Comparison of ENCODE assay signal across 13 cellular contexts in the genomic region with DNA sequence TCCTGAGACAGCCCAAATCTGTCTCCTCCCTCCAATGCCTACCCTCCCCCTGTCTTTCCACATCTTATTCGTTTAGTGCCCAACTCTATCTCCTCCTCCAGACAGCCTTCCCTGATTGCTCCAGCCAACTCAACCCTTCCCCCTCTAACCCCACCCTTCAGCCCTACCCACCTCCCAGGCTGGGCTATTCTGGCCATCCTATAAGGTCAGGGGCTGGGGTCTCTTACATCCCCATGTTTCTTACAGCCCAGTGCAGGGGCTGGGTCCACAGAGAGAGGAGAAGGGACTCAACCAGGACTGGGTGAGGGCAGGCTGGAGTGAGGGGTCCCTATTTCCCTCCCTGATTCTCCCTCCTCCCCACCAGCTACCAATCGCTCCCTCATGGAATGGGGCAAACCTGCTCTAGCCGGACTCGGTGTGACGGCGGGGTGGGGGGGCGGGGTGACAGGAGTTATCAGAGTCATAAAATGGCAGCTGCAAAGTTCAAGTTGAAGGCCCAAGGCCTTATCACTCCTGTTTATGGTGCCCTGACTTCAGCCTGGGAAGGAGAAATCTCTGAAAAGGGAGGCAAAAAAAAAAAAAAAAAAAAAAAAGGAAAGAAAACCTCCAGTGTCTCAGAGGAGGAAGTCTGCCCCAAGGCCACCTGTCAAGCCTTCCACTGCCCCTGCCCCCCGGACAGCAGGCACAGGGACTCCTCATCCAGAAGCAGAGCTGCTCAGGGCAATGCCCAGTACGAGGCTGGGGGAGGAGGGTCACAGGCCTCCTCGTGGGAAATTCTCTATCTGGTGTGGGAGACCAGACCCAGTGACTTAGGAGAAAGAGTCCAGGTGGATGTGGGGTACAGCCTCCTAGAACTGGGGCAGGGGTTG. TPM values are rescaled to one million over a fixed set of nuclear protein-coding genes. Genes with fewer than 3 reads are reported as not detected.
DNase-seq lines count a peak whose midpoint lies in the region; ATAC-seq and TF ChIP-seq lines count a peak whose summit lies in the region.
"Had no signal": no experiment of that assay in that cellular context is flagged by ENCODE, and none has a peak within 500 bp of the region (broad histone marks: within the 10 kb centered on the region; RNA-seq: fewer than 3 reads in every experiment).

No MANE protein-coding gene starts in this region.

- ATAC-seq in activated CD8-positive, alpha-beta memory T cell treated with anti-CD3 and anti-CD28 coated beads, Interleukin-2, amount 10 ng/mL, durations not matched to agents 7 days and 5 days = no peak
- no peak for ATAC-seq in GM21786 (IDR thresholded peaks at IDR 0.05; ENCODE audit: unreplicated experiment)

- TF ChIP-seq CTCF in lower leg skin (IDR thresholded peaks at IDR 0.05) (no peak), stomach (IDR thresholded peaks at IDR 0.05) (no peak), HFFc6 (IDR thresholded peaks at IDR 0.05) (no peak)

- WGBS in lower leg skin, 2 donors = 50 to 60% methylated on average over 10 of the region's 10 CpGs
- 59 to 85% (median 76%) methylated on average over 10 of the region's 10 CpGs for WGBS in stomach, 5 donors

- intact Hi-C loops in lower leg skin (cut with DNase I; ENCODE audit: low total_unique reads) = no loop called here
- intact Hi-C loops in stomach (cut with DNase I; ENCODE audit: low total_unique reads) = no loop called here

- no peaks in the 10 kb centered on the region for H3K9me3 Mint-ChIP-seq in activated T-cell treated with anti-CD3 and anti-CD28 coated beads, Interleukin-2, amount 50 U/mL, for 24 hours
- H3K9me3 Mint-ChIP-seq in activated CD8-positive, alpha-beta memory T cell treated with anti-CD3 and anti-CD28 coated beads, Interleukin-2, amount 10 ng/mL, durations not matched to agents 7 days and 5 days (ENCODE audit: low read depth) = no peaks in the 10 kb centered on the region
- no peaks in the 10 kb centered on the region for H3K9me3 Mint-ChIP-seq in HFFc6

- peaks cover 0 to 37% (median 19%) of the 10 kb centered on the region in 3 donors for H3K27me3 ChIP-seq in stomach

- no peak overlapping the region for H3K27ac ChIP-seq in stomach

- no peaks in the 10 kb centered on the region for H3K9me3 ChIP-seq in stomach
- H3K9me3 ChIP-seq: esophagus squamous epithelium had no signal

- H3K36me3 ChIP-seq in stomach = no peaks in the 10 kb centered on the region
- H3K36me3 ChIP-seq: esophagus squamous epithelium had no signal

- no peak for TF ChIP-seq EP300 in stomach (IDR thresholded peaks at IDR 0.05)

- DNase-seq in activated T-cell treated with anti-CD3 and anti-CD28 coated beads, Interleukin-2, amount 50 U/mL, for 24 hours = peak; percentile 27
- DNase-seq in activated T-cell treated with anti-CD3 and anti-CD28 coated beads for 4 hours (no peak), lower leg skin (ENCODE audit: low spot score in 2 of 2) (peak; percentile 14 to 84), stomach (peak; percentile 17), HFFc6 (no peak), mucosa of gallbladder (ENCODE audit: low spot score) (no peak)
- peak; percentile 28 for DNase-seq in activated CD8-positive, alpha-beta memory T cell treated with anti-CD3 and anti-CD28 coated beads, Interleukin-2, amount 10 ng/mL, durations not matched to agents 7 days and 5 days
- DNase-seq: activated gamma-delta T cell, esophagus squamous epithelium, Kasumi-1, NCI-H2029, SIG-M5 had no signal

- CTCF ChIA-PET in activated CD8-positive, alpha-beta memory T cell treated with anti-CD3 and anti-CD28 coated beads, Interleukin-2, amount 10 ng/mL, durations not matched to agents 7 days and 5 days (lab: Charles Lee) = interaction anchor here (0.7 to 1.3 kb wide), 2 partner anchors 36 to 43 kb away, joined by 3 to 4 read pairs; no protein-coding TSS in a partner anchor

- H3K27me3 Mint-ChIP-seq in activated T-cell treated with anti-CD3 and anti-CD28 coated beads, Interleukin-2, amount 50 U/mL, for 24 hours = peaks cover 19% of the 10 kb centered on the region
- peaks cover 35% of the 10 kb centered on the region for H3K27me3 Mint-ChIP-seq in activated CD8-positive, alpha-beta memory T cell treated with anti-CD3 and anti-CD28 coated beads, Interleukin-2, amount 10 ng/mL, durations not matched to agents 7 days and 5 days
- peaks cover 36% of the 10 kb centered on the region for H3K27me3 Mint-ChIP-seq in HFFc6 (ENCODE audit: insufficient read depth)

- H3K4me1 Mint-ChIP-seq in activated T-cell treated with anti-CD3 and anti-CD28 coated beads, Interleukin-2, amount 50 U/mL, for 24 hours (ENCODE audit: low read depth) = peaks cover 50% of the 10 kb centered on the region
- peaks cover 30% of the 10 kb centered on the region for H3K4me1 Mint-ChIP-seq in activated CD8-positive, alpha-beta memory T cell treated with anti-CD3 and anti-CD28 coated beads, Interleukin-2, amount 10 ng/mL, durations not matched to agents 7 days and 5 days
- peaks cover 10% of the 10 kb centered on the region; the same call in 1 of the 2 replicates for H3K4me1 Mint-ChIP-seq in HFFc6 (ENCODE audit: low read depth)

- H3K4me1 ChIP-seq in stomach = peaks cover 18 to 52% (median 32%) of the 10 kb centered on the region in 4 donors

- TF ChIP-seq POLR2A in lower leg skin (IDR thresholded peaks at IDR 0.05) (no peak), stomach (IDR thresholded peaks at IDR 0.05) (no peak)

- H3K36me3 Mint-ChIP-seq in activated T-cell treated with anti-CD3 and anti-CD28 coated beads, Interleukin-2, amount 50 U/mL, for 24 hours (ENCODE audit: low read depth) = no peaks in the 10 kb centered on the region
- H3K36me3 Mint-ChIP-seq in activated CD8-positive, alpha-beta memory T cell treated with anti-CD3 and anti-CD28 coated beads, Interleukin-2, amount 10 ng/mL, durations not matched to agents 7 days and 5 days = no peaks in the 10 kb centered on the region
- no peaks in the 10 kb centered on the region for H3K36me3 Mint-ChIP-seq in HFFc6 (ENCODE audit: low read depth)

- no peak overlapping the region for H3K4me3 ChIP-seq in lower leg skin (ENCODE audit: low read depth, poor library complexity, severe bottlenecking)
- no peak overlapping the region for H3K4me3 ChIP-seq in stomach

- no peak overlapping the region for H3K27ac Mint-ChIP-seq in activated T-cell treated with anti-CD3 and anti-CD28 coated beads, Interleukin-2, amount 50 U/mL, for 24 hours
- no peak overlapping the region for H3K27ac Mint-ChIP-seq in activated CD8-positive, alpha-beta memory T cell treated with anti-CD3 and anti-CD28 coated beads, Interleukin-2, amount 10 ng/mL, durations not matched to agents 7 days and 5 days
- no peak overlapping the region for H3K27ac Mint-ChIP-seq in HFFc6

- H3K4me3 Mint-ChIP-seq in activated T-cell treated with anti-CD3 and anti-CD28 coated beads, Interleukin-2, amount 50 U/mL, for 24 hours = no peak overlapping the region
- H3K4me3 Mint-ChIP-seq in activated CD8-positive, alpha-beta memory T cell treated with anti-CD3 and anti-CD28 coated beads, Interleukin-2, amount 10 ng/mL, durations not matched to agents 7 days and 5 days = no peak overlapping the region
- no peak overlapping the region for H3K4me3 Mint-ChIP-seq in HFFc6

RNA-seq across cellular contexts. Expression of gene VIPR1, which starts 2.1 kb away (rescaled TPM):
- 1 to 10 TPM in 1 of 2 experiments, under 1 TPM in 1; 0.14 to 1.9 TPM for total RNA-seq in activated CD8-positive, alpha-beta memory T cell treated with anti-CD3 and anti-CD28 coated beads, Interleukin-2, amount 10 ng/mL, durations not matched to agents 7 days and 5 days
- 100 to 1,000 TPM in 1 of 4 donors, 10 to 100 TPM in 3; 69.9 to 110 (median 70.8) TPM for total RNA-seq in lower leg skin
- 100 to 1,000 TPM in 1 of 5 donors, 10 to 100 TPM in 3, 1 to 10 TPM in 1; 9.5 to 170 (median 14.0) TPM for total RNA-seq in stomach
- 10 to 100 TPM in 1 of 3 donors, 1 to 10 TPM in 2; 2.2 to 10.0 (median 3.1) TPM for polyA plus RNA-seq in stomach
- total RNA-seq in HFFc6 (2021; fragmentation: NEBNext Ultra II Directional; extraction: Animal tissue kit (Norgen Biotek cat#: 25700)) = not detected
- total RNA-seq in mucosa of gallbladder = 91.7 TPM

Comparison
In these comparisons a context has a peak if more than half of its experiments do, and no peak if none do; other contexts are left out.
1. DNase-seq: peak in activated T-cell treated with anti-CD3 and anti-CD28 coated beads, Interleukin-2, amount 50 U/mL, for 24 hours (single experiment), activated CD8-positive, alpha-beta memory T cell treated with anti-CD3 and anti-CD28 coated beads, Interleukin-2, amount 10 ng/mL, durations not matched to agents 7 days and 5 days (single experiment), lower leg skin (2 of 2) and stomach (single experiment); none in activated T-cell treated with anti-CD3 and anti-CD28 coated beads for 4 hours (single experiment), HFFc6 (single experiment) and mucosa of gallbladder (single experiment).